Comparison of ENCODE assay signal across 10 cellular contexts in genomic region chr7:96303686-96304443, GRCh38. TPM values are rescaled to one million over a fixed set of nuclear protein-coding genes. Genes with fewer than 3 reads are reported as not detected.
DNase-seq lines count a peak whose midpoint lies in the region; TF ChIP-seq lines count a peak whose summit lies in the region.
"Had no signal": no experiment of that assay in that cellular context is flagged by ENCODE, and none has a peak within 500 bp of the region (broad histone marks: within the 10 kb centered on the region; RNA-seq: fewer than 3 reads in every experiment).

No MANE protein-coding gene starts in this region.

- H4K20me1 ChIP-seq in osteoblast (ENCODE audit: insufficient read depth, low read length), result peaks cover 58% of the 10 kb centered on the region

- H3K27me3 ChIP-seq in HUES48 (ENCODE audit: control insufficient read depth, insufficient read depth, low read length) (no peaks in the 10 kb centered on the region), breast epithelium (no peaks in the 10 kb centered on the region), osteoblast (ENCODE audit: insufficient read depth, low read length) (no peaks in the 10 kb centered on the region)
- H3K27me3 ChIP-seq: testis had no signal

- peak overlapping the region; percentile 50 for H3K4me2 ChIP-seq in osteoblast (ENCODE audit: insufficient read depth, low read length)

- peaks cover 73% of the 10 kb centered on the region for H3K79me2 ChIP-seq in osteoblast (ENCODE audit: insufficient read depth, low read length)

- H3K4me3 ChIP-seq in HUES48 (ENCODE audit: low read depth, low read length) (no peak overlapping the region), breast epithelium (no peak overlapping the region), osteoblast (ENCODE audit: insufficient read depth, low read length) (no peak overlapping the region)
- H3K4me3 ChIP-seq: testis had no signal

- no peak overlapping the region for H3K9ac ChIP-seq in HUES48 (ENCODE audit: low read depth, low read length)

- intact Hi-C loops in breast epithelium (cut with DNase I; ENCODE audit: low total_unique reads), result no loop called here

- TF ChIP-seq CTCF in breast epithelium (IDR thresholded peaks at IDR 0.05), result no peak
- TF ChIP-seq CTCF in osteoblast (IDR thresholded peaks at IDR 0.05; ENCODE audit: extremely low read depth, low read depth, low read length), result no peak

- H3K27ac ChIP-seq in HUES48 (ENCODE audit: low read depth, low read length) (peak overlapping the region; percentile 26), breast epithelium (peak overlapping the region; percentile 50 to 56), osteoblast (ENCODE audit: low read depth, low read length) (peak overlapping the region; percentile 55)
- H3K27ac ChIP-seq: testis had no signal

- DNase-seq in Daoy (ENCODE audit: low read depth), result peak; percentile 70
- DNase-seq in breast epithelium (ENCODE audit: low spot score in 2 of 2), result no peak
- no peak for DNase-seq in osteoblast (ENCODE audit: insufficient read length, low spot score, missing footprints)
- DNase-seq in middle frontal gyrus (ENCODE audit: extremely low spot score, low spot score), result no peak
- no peak for DNase-seq in ureter (ENCODE audit: low spot score)
- DNase-seq in pons (ENCODE audit: low spot score), result no peak
- DNase-seq in GM19238 (ENCODE audit: insufficient read length, low spot score), result no peak
- DNase-seq: NCI-H446 treated with DMSO at 0.1 percent for 48 hours, testis had no signal

- H2AFZ ChIP-seq in osteoblast (ENCODE audit: low read length), result no peak overlapping the region

- H3K36me3 ChIP-seq in HUES48 (ENCODE audit: control insufficient read depth, insufficient read depth, low read length) (no peaks in the 10 kb centered on the region), breast epithelium (no peaks in the 10 kb centered on the region), osteoblast (ENCODE audit: insufficient read depth, low read length) (no peaks in the 10 kb centered on the region)

- H3K4me1 ChIP-seq in HUES48 (ENCODE audit: control insufficient read depth, insufficient read depth, low read length), result peaks cover 26% of the 10 kb centered on the region
- peaks cover 0 to 11% of the 10 kb centered on the region in 2 donors for H3K4me1 ChIP-seq in breast epithelium
- H3K4me1 ChIP-seq in osteoblast (ENCODE audit: insufficient read depth, low read length), result peaks cover 26% of the 10 kb centered on the region
- H3K4me1 ChIP-seq: testis had no signal

- H3K9me3 ChIP-seq in HUES48 (ENCODE audit: control insufficient read depth, insufficient read depth, low read length), result no peaks in the 10 kb centered on the region
- no peaks in the 10 kb centered on the region for H3K9me3 ChIP-seq in breast epithelium
- no peaks in the 10 kb centered on the region for H3K9me3 ChIP-seq in osteoblast (ENCODE audit: low read depth, low read length)
- H3K9me3 ChIP-seq: testis had no signal

- TF ChIP-seq POLR2A in breast epithelium (IDR thresholded peaks at IDR 0.05), result no peak

RNA-seq across cellular contexts. Expression of gene SLC25A13, which starts 18.0 kb away (rescaled TPM):
- total RNA-seq in Daoy (2014; rRNA removed; shearing (Covaris generic)), result 36.2 and 49.9 TPM in 2 replicates
- total RNA-seq in breast epithelium (10 to 100 TPM; 33.1 to 39.0 (median 33.2) TPM), osteoblast (19.2 and 27.4 TPM in 2 replicates), ureter (40.6 TPM)
